In genomic region chr16:28084209-28084608, GRCh38 we compare ENCODE assay signal across 36 cellular contexts. TPM values are rescaled to one million over a fixed set of nuclear protein-coding genes. Genes with fewer than 3 reads are reported as not detected.
"Had no signal": no experiment of that assay in that cellular context is flagged by ENCODE, and none has a peak within 500 bp of the region (broad histone marks: within the 10 kb centered on the region; RNA-seq: fewer than 3 reads in every experiment).

No MANE protein-coding gene starts in this region.

- H3K4me1 Mint-ChIP-seq: activated CD4-positive, alpha-beta memory T cell treated with anti-CD3 and anti-CD28 coated beads, Interleukin-2, amount 10 ng/mL, durations not matched to agents 7 days and 5 days; activated CD4-positive, alpha-beta T cell treated with anti-CD3 and anti-CD28 coated beads for 36 hours; activated CD4-positive, alpha-beta T cell treated with anti-CD3 and anti-CD28 coated beads, Interleukin-2, amount 10 ng/mL, durations not matched to agents 7 days and 5 days; activated CD8-positive, alpha-beta memory T cell treated with anti-CD3 and anti-CD28 coated beads, Interleukin-2, amount 10 ng/mL, durations not matched to agents 7 days and 5 days; activated naive CD8-positive, alpha-beta T cell treated with anti-CD3 and anti-CD28 coated beads for 36 hours had no signal

- H3K9me3 ChIP-seq: adrenal gland, body of pancreas, breast epithelium had no signal

- H3K27ac ChIP-seq: adrenal gland, body of pancreas, brain microvascular endothelial cell, breast epithelium, VCaP had no signal

- H3K4me1 ChIP-seq: adrenal gland, body of pancreas, breast epithelium had no signal

- H3K4me3 ChIP-seq: adrenal gland, body of pancreas, breast epithelium had no signal

- H3K27me3 Mint-ChIP-seq: activated CD4-positive, alpha-beta memory T cell treated with anti-CD3 and anti-CD28 coated beads, Interleukin-2, amount 10 ng/mL, durations not matched to agents 7 days and 5 days; activated CD4-positive, alpha-beta T cell treated with anti-CD3 and anti-CD28 coated beads for 36 hours; activated CD4-positive, alpha-beta T cell treated with anti-CD3 and anti-CD28 coated beads, Interleukin-2, amount 10 ng/mL, durations not matched to agents 7 days and 5 days; activated CD8-positive, alpha-beta memory T cell treated with anti-CD3 and anti-CD28 coated beads, Interleukin-2, amount 10 ng/mL, durations not matched to agents 7 days and 5 days; activated naive CD8-positive, alpha-beta T cell treated with anti-CD3 and anti-CD28 coated beads for 36 hours; activated T-cell treated with anti-CD3 and anti-CD28 coated beads, Interleukin-2, amount 50 U/mL, for 24 hours had no signal

- H3K9me3 Mint-ChIP-seq: activated CD4-positive, alpha-beta memory T cell treated with anti-CD3 and anti-CD28 coated beads, Interleukin-2, amount 10 ng/mL, durations not matched to agents 7 days and 5 days; activated CD4-positive, alpha-beta T cell treated with anti-CD3 and anti-CD28 coated beads, Interleukin-2, amount 10 ng/mL, durations not matched to agents 7 days and 5 days; activated naive CD4-positive, alpha-beta T cell treated with anti-CD3 and anti-CD28 coated beads for 36 hours; activated naive CD4-positive, alpha-beta T cell treated with anti-CD3 and anti-CD28 coated beads, Interleukin-2, amount 50 U/mL, for 72 hours; activated T-cell treated with anti-CD3 and anti-CD28 coated beads, Interleukin-2, amount 50 U/mL, for 24 hours; T-helper 1 cell treated with Interleukin-12 subunit alpha and Interleukin-12 subunit beta and Interleukin-4 antibody, amounts not matched to agents 30 μg/mL and 1 μg/mL, for 36 hours; T-helper 2 cell treated with Interferon-gamma antibody and Interleukin-4, amounts not matched to agents 5 μg/mL and 100 μg/mL, for 36 hours had no signal

- DNase-seq: activated CD4-positive, alpha-beta memory T cell treated with anti-CD3 and anti-CD28 coated beads, Interleukin-2, amount 10 ng/mL, durations not matched to agents 7 days and 5 days; activated CD4-positive, alpha-beta T cell treated with anti-CD3 and anti-CD28 coated beads for 1 hour; activated CD4-positive, alpha-beta T cell treated with anti-CD3 and anti-CD28 coated beads for 36 hours; activated CD4-positive, alpha-beta T cell treated with anti-CD3 and anti-CD28 coated beads for 48 hours; activated CD4-positive, alpha-beta T cell treated with anti-CD3 and anti-CD28 coated beads, Interleukin-2, amount 10 ng/mL, durations not matched to agents 7 days and 5 days; activated CD4-positive, alpha-beta T cell treated with anti-CD3 and anti-CD28 coated beads, Interleukin-2, amount 50 U/mL, for 48 hours; activated CD4-positive, CD25-positive, alpha-beta regulatory T cell; activated CD8-positive, alpha-beta memory T cell treated with anti-CD3 and anti-CD28 coated beads for 24 hours; activated CD8-positive, alpha-beta memory T cell treated with anti-CD3 and anti-CD28 coated beads, Interleukin-2, amount 10 ng/mL, durations not matched to agents 7 days and 5 days; activated CD8-positive, alpha-beta memory T cell treated with anti-CD3 and anti-CD28 coated beads, Interleukin-2, amount 50 U/mL, for 48 hours; activated CD8-positive, alpha-beta T cell treated with anti-CD3 and anti-CD28 coated beads, Interleukin-2, amount 10 ng/mL, durations not matched to agents 7 days and 5 days; activated effector memory CD4-positive, alpha-beta T cell treated with anti-CD3 and anti-CD28 coated beads, Interleukin-2, amount 50 U/mL, for 16 hours; activated gamma-delta T cell treated with Interleukin-2 at 50 U/mL for 16 hours; activated naive CD4-positive, alpha-beta T cell; activated naive CD4-positive, alpha-beta T cell treated with anti-CD3 and anti-CD28 coated beads for 36 hours; activated naive CD4-positive, alpha-beta T cell treated with anti-CD3 and anti-CD28 coated beads, Interleukin-2, amount 50 U/mL, for 16 hours; activated naive CD8-positive, alpha-beta T cell treated with anti-CD3 and anti-CD28 coated beads for 36 hours; activated T-cell treated with anti-CD3 and anti-CD28 coated beads, Interleukin-2, amount 50 U/mL, for 24 hours; activated T-cell treated with anti-CD3 and anti-CD28 coated beads, Interleukin-2, amount 50 U/mL, for 48 hours; adrenal gland; amniotic stem cell; aorta; body of pancreas; brain microvascular endothelial cell; central memory CD4-positive, alpha-beta T cell; T-helper 1 cell; T-helper 2 cell; T-helper 9 cell had no signal

- H3K4me3 Mint-ChIP-seq: activated CD4-positive, alpha-beta memory T cell treated with anti-CD3 and anti-CD28 coated beads, Interleukin-2, amount 10 ng/mL, durations not matched to agents 7 days and 5 days; activated CD4-positive, alpha-beta T cell treated with anti-CD3 and anti-CD28 coated beads for 36 hours; activated CD4-positive, alpha-beta T cell treated with anti-CD3 and anti-CD28 coated beads, Interleukin-2, amount 10 ng/mL, durations not matched to agents 7 days and 5 days; activated CD8-positive, alpha-beta memory T cell treated with anti-CD3 and anti-CD28 coated beads, Interleukin-2, amount 10 ng/mL, durations not matched to agents 7 days and 5 days; activated CD8-positive, alpha-beta T cell treated with anti-CD3 and anti-CD28 coated beads, Interleukin-2, amount 10 ng/mL, durations not matched to agents 7 days and 5 days; activated naive CD4-positive, alpha-beta T cell treated with anti-CD3 and anti-CD28 coated beads for 36 hours; activated naive CD8-positive, alpha-beta T cell treated with anti-CD3 and anti-CD28 coated beads for 36 hours; activated T-cell treated with anti-CD3 and anti-CD28 coated beads, Interleukin-2, amount 50 U/mL, for 24 hours; T-helper 1 cell treated with Interleukin-12 subunit alpha and Interleukin-12 subunit beta and Interleukin-4 antibody, amounts not matched to agents 30 μg/mL and 1 μg/mL, for 36 hours; T-helper 2 cell treated with Interferon-gamma antibody and Interleukin-4, amounts not matched to agents 5 μg/mL and 100 μg/mL, for 36 hours had no signal

- FAIRE-seq: astrocyte, TTC549 had no signal

- ATAC-seq: activated CD4-positive, alpha-beta T cell treated with anti-CD3 and anti-CD28 coated beads for 36 hours; activated CD4-positive, CD25-positive, alpha-beta regulatory T cell treated with anti-CD3 and anti-CD28 coated beads, Interleukin-2, amount 50 U/mL, for 24 hours; activated CD8-positive, alpha-beta memory T cell treated with anti-CD3 and anti-CD28 coated beads, Interleukin-2, amount 10 ng/mL, durations not matched to agents 7 days and 5 days; activated CD8-positive, alpha-beta T cell treated with anti-CD3 and anti-CD28 coated beads, Interleukin-2, amount 10 ng/mL, durations not matched to agents 7 days and 5 days; activated naive CD4-positive, alpha-beta T cell treated with anti-CD3 and anti-CD28 coated beads, Interleukin-2, amount 50 U/mL, for 72 hours; body of pancreas had no signal

- H3K36me3 Mint-ChIP-seq: activated CD8-positive, alpha-beta memory T cell treated with anti-CD3 and anti-CD28 coated beads, Interleukin-2, amount 10 ng/mL, durations not matched to agents 7 days and 5 days; activated naive CD4-positive, alpha-beta T cell treated with anti-CD3 and anti-CD28 coated beads, Interleukin-2, amount 50 U/mL, for 72 hours; activated naive CD8-positive, alpha-beta T cell treated with anti-CD3 and anti-CD28 coated beads for 36 hours had no signal

- H3K27me3 ChIP-seq: adrenal gland, body of pancreas, brain microvascular endothelial cell, breast epithelium had no signal

- H3K27ac Mint-ChIP-seq: activated CD4-positive, alpha-beta memory T cell treated with anti-CD3 and anti-CD28 coated beads, Interleukin-2, amount 10 ng/mL, durations not matched to agents 7 days and 5 days; activated CD4-positive, alpha-beta T cell treated with anti-CD3 and anti-CD28 coated beads for 36 hours; activated CD4-positive, alpha-beta T cell treated with anti-CD3 and anti-CD28 coated beads, Interleukin-2, amount 10 ng/mL, durations not matched to agents 7 days and 5 days; activated CD8-positive, alpha-beta memory T cell treated with anti-CD3 and anti-CD28 coated beads, Interleukin-2, amount 10 ng/mL, durations not matched to agents 7 days and 5 days; activated CD8-positive, alpha-beta T cell treated with anti-CD3 and anti-CD28 coated beads, Interleukin-2, amount 10 ng/mL, durations not matched to agents 7 days and 5 days; activated naive CD4-positive, alpha-beta T cell treated with anti-CD3 and anti-CD28 coated beads for 36 hours; activated naive CD4-positive, alpha-beta T cell treated with anti-CD3 and anti-CD28 coated beads, Interleukin-2, amount 50 U/mL, for 72 hours; activated naive CD8-positive, alpha-beta T cell treated with anti-CD3 and anti-CD28 coated beads for 36 hours; activated T-cell treated with anti-CD3 and anti-CD28 coated beads, Interleukin-2, amount 50 U/mL, for 24 hours; T-helper 2 cell treated with Interferon-gamma antibody and Interleukin-4, amounts not matched to agents 5 μg/mL and 100 μg/mL, for 36 hours had no signal

- H3K36me3 ChIP-seq: adrenal gland, brain microvascular endothelial cell, breast epithelium had no signal

RNA-seq across cellular contexts. Expression of gene GSG1L, which starts 20.7 kb away (rescaled TPM):
- total RNA-seq: activated CD4-positive, alpha-beta T cell treated with anti-CD3 and anti-CD28 coated beads for 36 hours; activated CD4-positive, alpha-beta T cell treated with anti-CD3 and anti-CD28 coated beads, Interleukin-2, amount 10 ng/mL, durations not matched to agents 7 days and 5 days; activated CD8-positive, alpha-beta memory T cell treated with anti-CD3 and anti-CD28 coated beads, Interleukin-2, amount 10 ng/mL, durations not matched to agents 7 days and 5 days; activated naive CD4-positive, alpha-beta T cell treated with anti-CD3 and anti-CD28 coated beads for 36 hours; activated naive CD8-positive, alpha-beta T cell treated with anti-CD3 and anti-CD28 coated beads for 36 hours; adrenal gland; astrocyte; body of pancreas; breast epithelium had no signal
